8 cellular contexts compared by ENCODE assay signal in genomic region chr2:84906900-84907714, GRCh38. TPM values are rescaled to one million over a fixed set of nuclear protein-coding genes. Genes with fewer than 3 reads are reported as not detected.
DNase-seq lines count a peak whose midpoint lies in the region; ATAC-seq, FAIRE-seq and TF ChIP-seq lines count a peak whose summit lies in the region.

No MANE protein-coding gene starts in this region.

- FAIRE-seq in GM18507 (lab: Jason Lieb, UNC), result peak; percentile 77

- CTCF ChIA-PET in PC-9 (lab: Charles Lee), result interaction anchor here (0.7 to 1.8 kb wide), 3 partner anchors 19 to 592 kb away, joined by 5 to 11 read pairs (median 7); no protein-coding TSS in a partner anchor

- H3K4me3 ChIP-seq in PC-9, result peak overlapping the region; percentile 97

- peaks cover 18% of the 10 kb centered on the region for H3K79me2 ChIP-seq in PC-9 (ENCODE audit: low read depth)

- no peaks in the 10 kb centered on the region for H3K9me2 ChIP-seq in PC-9 (ENCODE audit: insufficient read depth)

- H3K4me2 ChIP-seq in PC-9, result peak overlapping the region; percentile 96

- no peaks in the 10 kb centered on the region for H3K36me3 ChIP-seq in PC-9 (ENCODE audit: low read depth)

- intact Hi-C loops in PC-9 (cut with micrococcal nuclease; ENCODE audit: unreplicated experiment), result loop anchor here (1.0 to 5.0 kb wide), 4 partner anchors 13 to 445 kb away; partner anchors contain the start of genes ELMOD3, KCMF1 and RETSAT

- H3F3A ChIP-seq in PC-9 (ENCODE audit: insufficient read depth, low read depth), result peaks cover 20% of the 10 kb centered on the region

- no peaks in the 10 kb centered on the region for H3K27me3 Mint-ChIP-seq in activated naive CD8-positive, alpha-beta T cell
- peaks cover 26% of the 10 kb centered on the region for H3K27me3 Mint-ChIP-seq in glutamatergic neuron (ENCODE audit: unreplicated experiment)

- peak overlapping the region; percentile 85; the same call in 1 of the 2 replicates for H2AFZ ChIP-seq in PC-9

- H3K27ac ChIP-seq in PC-9, result peak overlapping the region; percentile 80

- H3K9me3 ChIP-seq in PC-9 (ENCODE audit: insufficient read depth, low read depth), result peaks cover 6% of the 10 kb centered on the region; the same call in 1 of the 2 replicates

- 0 out of 2 replicates have a peak, but pooled peaks cover 3% of the 10 kb centered on the region for H3K27me3 ChIP-seq in PC-9 (ENCODE audit: insufficient read depth, low read depth)

- H3K4me1 ChIP-seq in PC-9 (replicated peaks; ENCODE audit: insufficient read depth), result peaks cover 21% of the 10 kb centered on the region

- H4K20me1 ChIP-seq in PC-9 (ENCODE audit: insufficient read depth), result no peaks in the 10 kb centered on the region

- peak; percentile 41 for ATAC-seq in HG03095 (IDR thresholded peaks at IDR 0.05; ENCODE audit: unreplicated experiment)

- no TSS peak for BruUV-seq in PC-9 (replicated peaks; lab: Mats Ljungman, UMichigan)

- peaks cover 54% of the 10 kb centered on the region for H3K4me1 Mint-ChIP-seq in activated naive CD8-positive, alpha-beta T cell (ENCODE audit: low read depth)
- H3K4me1 Mint-ChIP-seq in glutamatergic neuron (ENCODE audit: low read depth, unreplicated experiment), result peaks cover 5% of the 10 kb centered on the region

- H3K4me3 Mint-ChIP-seq in activated naive CD8-positive, alpha-beta T cell, result peak overlapping the region; percentile 96
- H3K4me3 Mint-ChIP-seq in glutamatergic neuron (ENCODE audit: unreplicated experiment), result peak overlapping the region; percentile 95

- peaks cover 11% of the 10 kb centered on the region for H3K9me3 Mint-ChIP-seq in activated naive CD8-positive, alpha-beta T cell (ENCODE audit: low read depth)
- H3K9me3 Mint-ChIP-seq in glutamatergic neuron (ENCODE audit: unreplicated experiment), result peaks cover 23% of the 10 kb centered on the region

- TF ChIP-seq CTCF in PC-9 (conservative IDR thresholded peaks at IDR 0.05) (no peak), glutamatergic neuron (IDR thresholded peaks at IDR 0.05; ENCODE audit: partially characterized antibody, unreplicated experiment) (no peak)

- POLR2A ChIA-PET in PC-9 (lab: Charles Lee; ENCODE audit: unreplicated experiment), result interaction anchor here (0.5 to 1.1 kb wide), 7 partner anchors 13 to 513 kb away, joined by 3 to 55 read pairs (median 11); no protein-coding TSS in a partner anchor

- peak; percentile 76 for DNase-seq in AG08396 (ENCODE audit: low spot score)
- no peak for DNase-seq in GM18507 (ENCODE audit: extremely low spot score, insufficient read length, low read depth)
- DNase-seq in PC-9, result peak; percentile 64 to 78
- DNase-seq in glutamatergic neuron, result peak; percentile 52
- DNase-seq in nucleus accumbens (lab: John Stamatoyannopoulos, UW), result peak in 32 of 56 donors; percentile 8 to 61 (median 24)
- no peak for DNase-seq in NCI-H128 (lab: John Stamatoyannopoulos, UW; ENCODE audit: unreplicated experiment)

- peak overlapping the region; percentile 94 for H3K27ac Mint-ChIP-seq in activated naive CD8-positive, alpha-beta T cell
- H3K27ac Mint-ChIP-seq in glutamatergic neuron (ENCODE audit: unreplicated experiment), result peak overlapping the region; percentile 98

- H3K36me3 Mint-ChIP-seq in activated naive CD8-positive, alpha-beta T cell, result peaks cover 15% of the 10 kb centered on the region
- peaks cover 19% of the 10 kb centered on the region for H3K36me3 Mint-ChIP-seq in glutamatergic neuron (ENCODE audit: unreplicated experiment)

RNA-seq across cellular contexts. Expression of gene TMSB10, which starts 1.7 kb away (rescaled TPM):
- total RNA-seq in PC-9 (2021) (1,668 and 1,769 TPM in 2 replicates), glutamatergic neuron (ENCODE audit: unreplicated experiment) (3,273 TPM)

RNA-seq across cellular contexts. Expression of gene TRABD2A, which starts 26.2 kb away (rescaled TPM):
- total RNA-seq in PC-9 (2021) (0.88 and 2.2 TPM in 2 replicates), glutamatergic neuron (ENCODE audit: unreplicated experiment) (not detected)

Comparison
In these comparisons a context has a peak if more than half of its experiments do, and no peak if none do; other contexts are left out.
1. DNase-seq: peak in AG08396 (single experiment), PC-9 (2 of 2), glutamatergic neuron (single experiment) and nucleus accumbens (32 of 56); none in GM18507 (single experiment) and NCI-H128 (single experiment).